ENCODE assay signal across 20 cellular contexts in the genomic region with DNA sequence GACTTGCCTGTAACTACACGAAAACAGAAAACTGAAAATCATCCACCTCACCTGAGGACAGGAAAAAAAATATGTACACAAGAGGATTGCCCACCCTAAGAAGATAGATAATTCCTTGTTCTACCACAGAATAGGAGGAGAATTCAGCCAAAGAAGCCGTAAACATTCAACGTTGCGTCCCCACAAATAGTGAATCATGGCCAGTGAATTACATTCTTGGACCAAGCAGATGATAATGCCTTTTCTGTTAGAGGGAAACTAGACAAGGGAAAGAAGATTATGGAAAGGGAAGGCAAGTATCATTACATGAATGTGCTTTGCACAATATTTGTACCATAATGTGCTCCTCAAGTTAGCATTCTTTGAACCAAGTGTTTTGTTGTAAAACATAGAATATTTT.
A peak's percentile ranks its signal among the peaks of the same experiment; 100 is the strongest.
DNase-seq lines count a peak whose midpoint lies in the region; ATAC-seq and TF ChIP-seq lines count a peak whose summit lies in the region.
"Had no signal": no experiment of that assay in that cellular context is flagged by ENCODE, and none has a peak within 500 bp of the region (broad histone marks: within the 10 kb centered on the region; RNA-seq: fewer than 3 reads in every experiment).

No MANE protein-coding gene starts in this region.

- H3K9me2 ChIP-seq in hepatocyte (replicated peaks; ENCODE audit: insufficient read depth): no peaks in the 10 kb centered on the region

- H2BK20ac ChIP-seq in IMR-90 (ENCODE audit: low read depth, low read length): no peak overlapping the region

- CTCF ChIA-PET in IMR-90 (lab: Yijun Ruan, JAX): no interaction called here

- DNase-seq in IMR-90: no peak
- DNase-seq in hepatocyte (ENCODE audit: low spot score): no peak
- no peak for DNase-seq in smooth muscle cell (lab: John Stamatoyannopoulos, UW; ENCODE audit: unreplicated experiment)
- DNase-seq in vagina (ENCODE audit: extremely low spot score in 2 of 2): no peak
- DNase-seq in cerebellar cortex (ENCODE audit: low spot score): no peak
- DNase-seq in NCI-H2029 treated with DMSO at 0.1 percent for 48 hours (lab: John Stamatoyannopoulos, UW): no peak
- DNase-seq in A172 (ENCODE audit: low spot score): no peak
- DNase-seq: AML-193; BE2C; CD4-positive, alpha-beta T cell; CD8-positive, alpha-beta memory T cell; DMS 273 treated with DMSO at 0.1 percent for 48 hours; DMS79; EL; GDM1; H7; HCEC 1CT had no signal

- H4K20me1 ChIP-seq in IMR-90 (ENCODE audit: insufficient read depth, low read length) (no peaks in the 10 kb centered on the region), hepatocyte (ENCODE audit: insufficient read depth, poor library complexity, severe bottlenecking) (no peaks in the 10 kb centered on the region), smooth muscle cell (ENCODE audit: low read depth) (no peaks in the 10 kb centered on the region)
- H4K20me1 ChIP-seq: BLaER1 treated with 17β-estradiol and CSF1 and Interleukin-3, amounts not matched to agents 10 nM and 100 nM had no signal

- TF ChIP-seq POLR2A in IMR-90 (IDR thresholded peaks at IDR 0.05; ENCODE audit: low read depth, low read length) (no peak), vagina (IDR thresholded peaks at IDR 0.05) (no peak)

- H3K4me1 ChIP-seq in IMR-90 (ENCODE audit: control insufficient read depth, insufficient read depth, low read length) (peaks cover 10% of the 10 kb centered on the region), hepatocyte (ENCODE audit: insufficient read depth) (peaks cover 13% of the 10 kb centered on the region), smooth muscle cell (ENCODE audit: low read depth) (no peaks in the 10 kb centered on the region), vagina (peaks cover 15% of the 10 kb centered on the region)
- H3K4me1 ChIP-seq: BE2C had no signal

- no peaks in the 10 kb centered on the region for H3K79me1 ChIP-seq in IMR-90 (ENCODE audit: low read depth in 1 of 2, low read length in 2 of 2)

- no peak for TF ChIP-seq RAD21 in IMR-90 (IDR thresholded peaks at IDR 0.05; ENCODE audit: low read length)

- no peak overlapping the region for H3K23ac ChIP-seq in IMR-90 (ENCODE audit: low read depth, low read length)

- no peak overlapping the region for H2AFZ ChIP-seq in IMR-90 (replicated peaks; ENCODE audit: low read length, poor library complexity)
- no peak overlapping the region for H2AFZ ChIP-seq in hepatocyte
- H2AFZ ChIP-seq in smooth muscle cell (ENCODE audit: low read depth): peak overlapping the region; percentile 7

- H3K79me2 ChIP-seq in hepatocyte: no peaks in the 10 kb centered on the region
- no peaks in the 10 kb centered on the region for H3K79me2 ChIP-seq in smooth muscle cell (ENCODE audit: low read depth)

- H3K9ac ChIP-seq in IMR-90 (ENCODE audit: low read depth, low read length) (no peak overlapping the region), smooth muscle cell (ENCODE audit: low read depth) (no peak overlapping the region)
- H3K9ac ChIP-seq: BLaER1 treated with 17β-estradiol and CSF1 and Interleukin-3, amounts not matched to agents 10 nM and 100 nM had no signal

- peaks cover 5% of the 10 kb centered on the region; the same call in 1 of the 2 replicates for H3K9me1 ChIP-seq in IMR-90 (ENCODE audit: insufficient read depth, low read length)

- H3K27ac ChIP-seq in IMR-90 (ENCODE audit: insufficient read depth, low read length) (no peak overlapping the region), hepatocyte (no peak overlapping the region), smooth muscle cell (ENCODE audit: low read depth) (peak overlapping the region; percentile 74), vagina (peak overlapping the region; percentile 42)
- H3K27ac ChIP-seq: BLaER1 treated with 17β-estradiol and CSF1 and Interleukin-3, amounts not matched to agents 10 nM and 100 nM had no signal

- no peak overlapping the region for H3K4ac ChIP-seq in IMR-90 (ENCODE audit: low read depth, low read length)

- dilution Hi-C loops in IMR-90 (cut with HindIII; ENCODE audit: low sequenced_read_pairs, unreplicated experiment): no loop called here

- no peaks in the 10 kb centered on the region for H3K9me3 ChIP-seq in IMR-90 (ENCODE audit: control insufficient read depth, insufficient read depth, low read length)
- no peaks in the 10 kb centered on the region for H3K9me3 ChIP-seq in hepatocyte (ENCODE audit: low read depth)
- no peaks in the 10 kb centered on the region for H3K9me3 ChIP-seq in smooth muscle cell (replicated peaks; ENCODE audit: low read depth)
- H3K9me3 ChIP-seq in vagina: no peaks in the 10 kb centered on the region
- H3K9me3 ChIP-seq: BE2C had no signal

- ATAC-seq in IMR-90 (ENCODE audit: low read depth) (no peak), HG02759 (IDR thresholded peaks at IDR 0.05; ENCODE audit: unreplicated experiment) (no peak)
- ATAC-seq: GM12878 had no signal

- H3K56ac ChIP-seq in IMR-90 (ENCODE audit: extremely low read depth, insufficient read depth, low read length): no peak overlapping the region

- H2BK15ac ChIP-seq in IMR-90 (ENCODE audit: low read depth, low read length): no peak overlapping the region

- no peak overlapping the region for H4K5ac ChIP-seq in IMR-90 (ENCODE audit: low read depth, low read length)

- no peak overlapping the region for H3K14ac ChIP-seq in IMR-90 (replicated peaks; ENCODE audit: low read depth, low read length)

- no peak overlapping the region for H2BK5ac ChIP-seq in IMR-90 (ENCODE audit: low read depth, low read length, poor library complexity, severe bottlenecking)

- H3K27me3 ChIP-seq in IMR-90 (ENCODE audit: control insufficient read depth, insufficient read depth, low read length) (no peaks in the 10 kb centered on the region), hepatocyte (no peaks in the 10 kb centered on the region), smooth muscle cell (ENCODE audit: low read depth) (no peaks in the 10 kb centered on the region), vagina (no peaks in the 10 kb centered on the region)
- H3K27me3 ChIP-seq: BE2C; BLaER1 treated with 17β-estradiol and CSF1 and Interleukin-3, amounts not matched to agents 10 nM and 100 nM had no signal

- no TSS peak for BruUV-seq in IMR-90 (replicated peaks; lab: Mats Ljungman, UMichigan)

- H3K4me2 ChIP-seq in IMR-90 (ENCODE audit: low read depth, low read length) (no peak overlapping the region), hepatocyte (peak overlapping the region; percentile 53), smooth muscle cell (peak overlapping the region; percentile 68)
- H3K4me2 ChIP-seq: BLaER1 treated with 17β-estradiol and CSF1 and Interleukin-3, amounts not matched to agents 10 nM and 100 nM had no signal

- no peak overlapping the region for H2AK9ac ChIP-seq in IMR-90 (replicated peaks; ENCODE audit: low read depth, low read length, poor library complexity)

- H3F3A ChIP-seq in smooth muscle cell (ENCODE audit: low read depth): peaks cover 12% of the 10 kb centered on the region

- intact Hi-C loops in IMR-90 (cut with micrococcal nuclease) (no loop called here), vagina (cut with DNase I) (no loop called here)

- no CpG with 5 or more reads among the region's 4 CpGs for WGBS in IMR-90 (ENCODE audit: extremely low coverage in 2 of 2, insufficient read length in 1 of 2), 2 experiments
- WGBS in hepatocyte (ENCODE audit: low lambda C conversion rate, missing lambda C conversion rate): 63% methylated on average over 4 of the region's 4 CpGs
- 23% methylated on average over 4 of the region's 4 CpGs for WGBS in smooth muscle cell (ENCODE audit: low lambda C conversion rate)

- POLR2A ChIA-PET in IMR-90 (lab: Charles Lee; ENCODE audit: unreplicated experiment): no interaction called here

- in situ Hi-C loops in IMR-90 (cut with MboI; ENCODE audit: low sequenced_read_pairs): loop anchor here (10.0 to 25.0 kb wide), 2 partner anchors 122 to 1420 kb away; no protein-coding TSS in a partner anchor

- no peak overlapping the region for H2BK120ac ChIP-seq in IMR-90 (ENCODE audit: low read depth, low read length)

- H3K18ac ChIP-seq in IMR-90 (ENCODE audit: low read depth, low read length): peak overlapping the region; percentile 21; the same call in 1 of the 2 replicates

- no peak for TF ChIP-seq CTCF in IMR-90 (conservative IDR thresholded peaks at IDR 0.05; ENCODE audit: low read depth, low read length)
- TF ChIP-seq CTCF in hepatocyte (IDR thresholded peaks at IDR 0.05; ENCODE audit: poor library complexity): no peak
- no peak for TF ChIP-seq CTCF in smooth muscle cell (IDR thresholded peaks at IDR 0.05; ENCODE audit: borderline replicate concordance, insufficient read depth, poor library complexity, severe bottlenecking)
- no peak for TF ChIP-seq CTCF in vagina (IDR thresholded peaks at IDR 0.05)

- H4K8ac ChIP-seq in IMR-90 (ENCODE audit: low read depth in 2 of 2, low read length in 2 of 2): no peak overlapping the region

- H2AK5ac ChIP-seq in IMR-90 (ENCODE audit: low read depth, low read length): no peak overlapping the region

- H3K4me3 ChIP-seq in IMR-90 (ENCODE audit: insufficient read depth, low read depth, low read length) (no peak overlapping the region), hepatocyte (no peak overlapping the region), smooth muscle cell (peak overlapping the region; percentile 19), vagina (no peak overlapping the region)
- H3K4me3 ChIP-seq: BLaER1 treated with 17β-estradiol and CSF1 and Interleukin-3, amounts not matched to agents 10 nM and 100 nM; GM12878 had no signal

- no peaks in the 10 kb centered on the region for H3K36me3 ChIP-seq in IMR-90 (ENCODE audit: control insufficient read depth, insufficient read depth, low read length)
- no peaks in the 10 kb centered on the region for H3K36me3 ChIP-seq in hepatocyte (replicated peaks; ENCODE audit: insufficient read depth, low read depth)
- no peaks in the 10 kb centered on the region for H3K36me3 ChIP-seq in smooth muscle cell (ENCODE audit: low read depth)
- H3K36me3 ChIP-seq in vagina: no peaks in the 10 kb centered on the region
- H3K36me3 ChIP-seq: BE2C; BLaER1 treated with 17β-estradiol and CSF1 and Interleukin-3, amounts not matched to agents 10 nM and 100 nM had no signal

- no peak overlapping the region for H4K91ac ChIP-seq in IMR-90 (ENCODE audit: insufficient read depth, low read depth, low read length)

TF ChIP-seq in IMR-90, 13 proteins besides CTCF, POLR2A, EP300 and RAD21:
- no peak for TF ChIP-seq CHD1 (IDR thresholded peaks at IDR 0.05; ENCODE audit: low read depth, low read length)
- TF ChIP-seq BHLHE40 (IDR thresholded peaks at IDR 0.05; ENCODE audit: low read depth, low read length): no peak
- TF ChIP-seq SMC3 (IDR thresholded peaks at IDR 0.05; ENCODE audit: low read depth, low read length): no peak
- no peak for TF ChIP-seq RFX5 (IDR thresholded peaks at IDR 0.05; ENCODE audit: low read depth, low read length)
- no peak for TF ChIP-seq NFE2L2 (IDR thresholded peaks at IDR 0.05; ENCODE audit: low read depth, low read length)
- TF ChIP-seq MAZ (IDR thresholded peaks at IDR 0.05; ENCODE audit: borderline replicate concordance, low read depth, low read length): no peak
- TF ChIP-seq FOS (IDR thresholded peaks at IDR 0.05; ENCODE audit: low read depth, low read length): no peak
- TF ChIP-seq CEBPB (IDR thresholded peaks at IDR 0.05; ENCODE audit: low read depth, low read length): no peak

Comparison
In these comparisons a context has a peak if more than half of its experiments do, and no peak if none do; other contexts are left out.
1. H3K27ac ChIP-seq: peak in smooth muscle cell (single experiment) and vagina (single experiment); none in IMR-90 (single experiment) and hepatocyte (single experiment).